Comparison of ENCODE assay signal across 13 cellular contexts in the genomic region with DNA sequence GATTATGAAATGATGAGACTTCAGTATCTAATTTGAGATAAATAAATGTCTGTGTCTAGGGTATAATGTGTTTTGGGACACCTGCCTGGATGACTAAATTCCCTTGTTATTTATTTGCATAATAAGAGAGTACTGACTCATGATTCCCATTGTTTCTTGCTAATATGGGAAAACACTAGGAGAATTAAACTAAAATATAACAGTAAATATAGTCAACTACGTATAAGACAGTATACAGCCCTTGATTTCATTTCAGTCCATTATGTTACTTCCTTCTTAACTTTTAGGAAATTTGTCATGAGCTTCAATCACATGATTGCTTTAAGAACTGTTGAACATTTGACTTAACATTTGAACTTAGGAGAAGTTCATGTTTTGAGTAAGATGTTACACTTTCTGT.
DNase-seq lines count a peak whose midpoint lies in the region; ATAC-seq and TF ChIP-seq lines count a peak whose summit lies in the region.
"Had no signal": no experiment of that assay in that cellular context is flagged by ENCODE, and none has a peak within 500 bp of the region (broad histone marks: within the 10 kb centered on the region; RNA-seq: fewer than 3 reads in every experiment).

No MANE protein-coding gene starts in this region.

- H3K4me3 Mint-ChIP-seq in CD14-positive monocyte (peak overlapping the region in 1 of 2 donors; percentile 46), mesothelial cell of epicardium (no peak overlapping the region)
- H3K4me3 Mint-ChIP-seq: activated CD4-positive, alpha-beta T cell treated with anti-CD3 and anti-CD28 coated beads, Interleukin-2, amount 10 ng/mL, durations not matched to agents 7 days and 5 days; activated naive CD4-positive, alpha-beta T cell treated with anti-CD3 and anti-CD28 coated beads, Interleukin-2, amount 50 U/mL, for 24 hours had no signal

- H3K36me3 Mint-ChIP-seq in CD14-positive monocyte (peaks cover 46 to 75% of the 10 kb centered on the region in 2 donors), mesothelial cell of epicardium (peaks cover 11% of the 10 kb centered on the region)

- no peak for DNase-seq in CD14-positive monocyte (ENCODE audit: low spot score)
- no peak for DNase-seq in brain microvascular endothelial cell
- no peak for DNase-seq in mesothelial cell of epicardium (ENCODE audit: low spot score in 2 of 2, unreplicated experiment in 2 of 2)
- no peak for DNase-seq in vagina (ENCODE audit: extremely low spot score in 2 of 2)
- DNase-seq in COLO668 (lab: John Stamatoyannopoulos, UW; ENCODE audit: unreplicated experiment): no peak
- DNase-seq: activated CD4-positive, alpha-beta T cell treated with anti-CD3 and anti-CD28 coated beads, Interleukin-2, amount 10 ng/mL, durations not matched to agents 7 days and 5 days; NCI-H510A treated with DMSO at 0.1 percent for 48 hours; sigmoid colon had no signal

- H3K9ac ChIP-seq in HUES6 (ENCODE audit: low read length): no peak overlapping the region

- TF ChIP-seq CTCF in CD14-positive monocyte (IDR thresholded peaks at IDR 0.05): no peak
- TF ChIP-seq CTCF in brain microvascular endothelial cell (IDR thresholded peaks at IDR 0.05; ENCODE audit: low read depth, low read length, missing control alignments): no peak
- no peak for TF ChIP-seq CTCF in mesothelial cell of epicardium (IDR thresholded peaks at IDR 0.05; ENCODE audit: unreplicated experiment)
- no peak for TF ChIP-seq CTCF in vagina (IDR thresholded peaks at IDR 0.05)

- in situ Hi-C loops in brain microvascular endothelial cell (cut with HindIII; ENCODE audit: low pct_ligation_motif_present, low sequenced_read_pairs): loop anchor here (10.0 kb wide), 1 partner anchor 75 kb away; no protein-coding TSS in a partner anchor

- H3K27ac Mint-ChIP-seq in CD14-positive monocyte: peak overlapping the region; percentile 83 to 96 (median 91)
- peak overlapping the region; percentile 69 for H3K27ac Mint-ChIP-seq in mesothelial cell of epicardium

- no peaks in the 10 kb centered on the region for H3K27me3 ChIP-seq in HUES6 (ENCODE audit: control insufficient read depth, insufficient read depth, low read length)
- no peaks in the 10 kb centered on the region for H3K27me3 ChIP-seq in brain microvascular endothelial cell (replicated peaks)
- H3K27me3 ChIP-seq in vagina: no peaks in the 10 kb centered on the region
- H3K27me3 ChIP-seq: sigmoid colon had no signal

- TF ChIP-seq POLR2A in vagina (IDR thresholded peaks at IDR 0.05): no peak

- H3K4me1 ChIP-seq in HUES6 (ENCODE audit: control insufficient read depth, insufficient read depth, low read length): peaks cover 11% of the 10 kb centered on the region
- H3K4me1 ChIP-seq in vagina: no peaks in the 10 kb centered on the region

- H3K9me3 Mint-ChIP-seq in CD14-positive monocyte (no peaks in the 10 kb centered on the region), mesothelial cell of epicardium (no peaks in the 10 kb centered on the region)
- H3K9me3 Mint-ChIP-seq: activated naive CD4-positive, alpha-beta T cell treated with anti-CD3 and anti-CD28 coated beads, Interleukin-2, amount 50 U/mL, for 24 hours had no signal

- peaks cover 22% of the 10 kb centered on the region for H3K4me1 Mint-ChIP-seq in CD14-positive monocyte
- peaks cover 15% of the 10 kb centered on the region for H3K4me1 Mint-ChIP-seq in mesothelial cell of epicardium

- H3K4me3 ChIP-seq in HUES6 (ENCODE audit: low read depth, low read length): no peak overlapping the region
- no peak overlapping the region for H3K4me3 ChIP-seq in brain microvascular endothelial cell (ENCODE audit: low read depth, low read length)
- no peak overlapping the region for H3K4me3 ChIP-seq in vagina
- H3K4me3 ChIP-seq: sigmoid colon, SK-N-MC had no signal

- no peaks in the 10 kb centered on the region for H3K9me3 ChIP-seq in HUES6 (ENCODE audit: control insufficient read depth, insufficient read depth, low read depth, low read length)
- no peaks in the 10 kb centered on the region for H3K9me3 ChIP-seq in vagina
- H3K9me3 ChIP-seq: sigmoid colon had no signal

- H3K36me3 ChIP-seq in HUES6 (ENCODE audit: control insufficient read depth, insufficient read depth, low read length): peaks cover 18% of the 10 kb centered on the region
- no peaks in the 10 kb centered on the region for H3K36me3 ChIP-seq in brain microvascular endothelial cell (replicated peaks)
- H3K36me3 ChIP-seq in vagina: peaks cover 0 to 3% of the 10 kb centered on the region in 2 donors

- intact Hi-C loops in CD14-positive monocyte (cut with micrococcal nuclease): loop anchor here in 1 of 2 donors (10.0 kb wide), 1 partner anchor 55 kb away; no protein-coding TSS in a partner anchor
- intact Hi-C loops in vagina (cut with DNase I): no loop called here

- ATAC-seq in HG03196 (IDR thresholded peaks at IDR 0.05; ENCODE audit: unreplicated experiment): no peak
- ATAC-seq in HG03469 (IDR thresholded peaks at IDR 0.05; ENCODE audit: unreplicated experiment): no peak

- peaks cover 0 to 4% (median 0%) of the 10 kb centered on the region in 3 donors for H3K27me3 Mint-ChIP-seq in CD14-positive monocyte (ENCODE audit: low read depth in 3 of 3)
- no peaks in the 10 kb centered on the region for H3K27me3 Mint-ChIP-seq in mesothelial cell of epicardium (ENCODE audit: low read depth)
- H3K27me3 Mint-ChIP-seq: activated CD4-positive, alpha-beta T cell treated with anti-CD3 and anti-CD28 coated beads, Interleukin-2, amount 10 ng/mL, durations not matched to agents 7 days and 5 days; activated naive CD4-positive, alpha-beta T cell treated with anti-CD3 and anti-CD28 coated beads, Interleukin-2, amount 50 U/mL, for 24 hours had no signal

- peak overlapping the region; percentile 55; the same call in 1 of the 2 replicates for H3K27ac ChIP-seq in HUES6 (ENCODE audit: low read depth, low read length)
- H3K27ac ChIP-seq in brain microvascular endothelial cell: peak overlapping the region; percentile 33
- no peak overlapping the region for H3K27ac ChIP-seq in vagina
- H3K27ac ChIP-seq: SK-N-MC had no signal
